ENCODE assay signal across 29 cellular contexts in genomic region chr7:81383848-81384247, GRCh38.
"Had no signal": no experiment of that assay in that cellular context is flagged by ENCODE, and none has a peak within 500 bp of the region (broad histone marks: within the 10 kb centered on the region; RNA-seq: fewer than 3 reads in every experiment).

No MANE protein-coding gene starts in this region.

- ATAC-seq: activated naive CD4-positive, alpha-beta T cell treated with anti-CD3 and anti-CD28 coated beads, Interleukin-2, amount 50 U/mL, for 72 hours; activated T-cell treated with anti-CD3 and anti-CD28 coated beads, Interleukin-2, amount 50 U/mL, for 4 hours; Panc1; Right ventricle myocardium inferior; WTC11 had no signal

- H3K27me3 ChIP-seq: MG63 had no signal

- H3K36me3 Mint-ChIP-seq: activated CD4-positive, alpha-beta memory T cell treated with anti-CD3 and anti-CD28 coated beads for 36 hours; activated naive CD4-positive, alpha-beta T cell treated with anti-CD3 and anti-CD28 coated beads, Interleukin-2, amount 50 U/mL, for 72 hours; WTC11 had no signal

- DNase-seq: activated CD4-positive, alpha-beta memory T cell treated with anti-CD3 and anti-CD28 coated beads for 36 hours; activated CD4-positive, alpha-beta T cell treated with anti-CD3 and anti-CD28 coated beads, Interleukin-2, amount 10 ng/mL, durations not matched to agents 7 days and 5 days; activated CD8-positive, alpha-beta memory T cell treated with anti-CD3 and anti-CD28 coated beads for 24 hours; activated effector memory CD4-positive, alpha-beta T cell treated with anti-CD3 and anti-CD28 coated beads, Interleukin-2, amount 50 U/mL, for 16 hours; activated naive CD4-positive, alpha-beta T cell treated with Interleukin-2 at 50 U/mL for 16 hours; activated T-cell treated with anti-CD3 and anti-CD28 coated beads, Interleukin-2, amount 50 U/mL, for 4 hours; anterior cingulate cortex; central memory CD4-positive, alpha-beta T cell; MG63; MV-4-11; NCI-H1092 treated with DMSO at 0.1 percent for 48 hours; NCI-H1417 treated with DMSO at 0.1 percent for 48 hours; NCI-H1694; NCI-H2029 treated with DMSO at 0.1 percent for 48 hours; NCI-H345; NCI-H510A; NCI-H526 treated with DMSO at 0.1 percent for 48 hours; NCI-H82; NK-92 treated with Interleukin-12 subunit alpha and Interleukin-12 subunit beta, amount 100 ng/mL, for 24 hours; OCI-M1; RPMI8226; SW 1271 had no signal

- H3K27ac ChIP-seq: KMS-11, SK-N-MC had no signal

- H3K4me3 Mint-ChIP-seq: activated CD4-positive, alpha-beta memory T cell treated with anti-CD3 and anti-CD28 coated beads for 36 hours; activated CD4-positive, alpha-beta T cell treated with anti-CD3 and anti-CD28 coated beads, Interleukin-2, amount 10 ng/mL, durations not matched to agents 7 days and 5 days; activated T-cell treated with anti-CD3 and anti-CD28 coated beads, Interleukin-2, amount 50 U/mL, for 4 hours; T-helper 1 cell treated with Interleukin-12 subunit alpha and Interleukin-12 subunit beta and Interleukin-4 antibody, amounts not matched to agents 30 μg/mL and 1 μg/mL, for 36 hours; WTC11 had no signal

- H3K9me3 Mint-ChIP-seq: activated CD4-positive, alpha-beta T cell treated with anti-CD3 and anti-CD28 coated beads, Interleukin-2, amount 10 ng/mL, durations not matched to agents 7 days and 5 days; activated T-cell treated with anti-CD3 and anti-CD28 coated beads, Interleukin-2, amount 50 U/mL, for 4 hours; T-helper 1 cell treated with Interleukin-12 subunit alpha and Interleukin-12 subunit beta and Interleukin-4 antibody, amounts not matched to agents 30 μg/mL and 1 μg/mL, for 36 hours; WTC11 had no signal

- H3K4me3 ChIP-seq: MG63, SK-N-MC had no signal

- H3K4me1 Mint-ChIP-seq: activated CD4-positive, alpha-beta T cell treated with anti-CD3 and anti-CD28 coated beads, Interleukin-2, amount 10 ng/mL, durations not matched to agents 7 days and 5 days had no signal

- H3K4me2 ChIP-seq: KMS-11 had no signal

- H3K36me3 ChIP-seq: MG63 had no signal

- H3K9ac ChIP-seq: KMS-11 had no signal

- H3K9me3 ChIP-seq: MG63 had no signal

- H3K27me3 Mint-ChIP-seq: activated CD4-positive, alpha-beta memory T cell treated with anti-CD3 and anti-CD28 coated beads for 36 hours; activated CD4-positive, alpha-beta T cell treated with anti-CD3 and anti-CD28 coated beads, Interleukin-2, amount 10 ng/mL, durations not matched to agents 7 days and 5 days had no signal

- H3K27ac Mint-ChIP-seq: activated CD4-positive, alpha-beta memory T cell treated with anti-CD3 and anti-CD28 coated beads for 36 hours; activated CD4-positive, alpha-beta T cell treated with anti-CD3 and anti-CD28 coated beads, Interleukin-2, amount 10 ng/mL, durations not matched to agents 7 days and 5 days; activated naive CD4-positive, alpha-beta T cell treated with anti-CD3 and anti-CD28 coated beads, Interleukin-2, amount 50 U/mL, for 72 hours; T-helper 1 cell treated with Interleukin-12 subunit alpha and Interleukin-12 subunit beta and Interleukin-4 antibody, amounts not matched to agents 30 μg/mL and 1 μg/mL, for 36 hours; WTC11 had no signal
